In the genomic region with DNA sequence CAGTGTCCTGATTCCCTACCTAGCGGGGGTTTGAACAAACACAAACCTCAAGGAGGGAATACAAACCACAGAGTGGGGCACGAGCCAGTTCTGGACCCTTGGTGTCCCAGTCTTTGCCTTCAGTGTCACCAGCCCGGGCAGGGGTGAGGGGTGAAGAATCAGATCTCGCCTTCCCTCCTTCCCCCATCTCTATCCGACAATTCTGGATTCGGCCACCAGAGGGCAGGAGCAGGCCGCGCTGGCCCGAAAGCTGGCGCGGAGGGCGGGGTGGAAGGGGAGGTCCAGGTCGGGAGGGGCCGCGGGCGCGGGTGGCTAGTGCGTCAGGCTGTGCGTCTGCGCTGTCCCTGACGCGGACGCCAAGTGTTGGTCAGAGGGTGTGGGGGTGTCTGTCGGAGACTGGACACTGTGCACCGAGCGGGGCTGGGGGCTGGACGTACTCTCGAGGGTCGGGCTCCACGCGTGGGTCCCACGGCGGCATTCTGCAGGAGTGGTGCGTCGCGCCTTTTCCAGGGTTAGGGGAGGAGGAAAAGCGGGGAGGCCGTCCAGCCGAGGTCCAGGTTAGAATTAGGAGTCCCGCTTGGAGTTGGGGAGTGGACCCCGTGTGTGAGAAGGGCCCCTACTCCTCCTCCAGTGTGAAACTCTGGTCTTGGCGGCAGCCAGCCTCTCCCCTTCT, we compare ENCODE assay signal across 8 cellular contexts. TPM values are rescaled to one million over a fixed set of nuclear protein-coding genes. Genes with fewer than 3 reads are reported as not detected.
DNase-seq lines count a peak whose midpoint lies in the region; ATAC-seq lines count a peak whose summit lies in the region.

No MANE protein-coding gene starts in this region.

- ATAC-seq in HG03354 (IDR thresholded peaks at IDR 0.05; ENCODE audit: poor library complexity, severe bottlenecking, unreplicated experiment) (peak; percentile 79), HG02970 (IDR thresholded peaks at IDR 0.05; ENCODE audit: low FRiP score, unreplicated experiment) (no peak)

- POLR2A ChIA-PET in activated CD4-positive, alpha-beta memory T cell treated with anti-CD3 and anti-CD28 coated beads, Interleukin-2, amount 10 ng/mL, durations not matched to agents 7 days and 5 days (lab: Charles Lee): no interaction called here

- H3K9me3 Mint-ChIP-seq in activated CD4-positive, alpha-beta memory T cell treated with anti-CD3 and anti-CD28 coated beads, Interleukin-2, amount 10 ng/mL, durations not matched to agents 7 days and 5 days: no peaks in the 10 kb centered on the region

- H3K9ac ChIP-seq in ES-I3 (ENCODE audit: low read depth, low read length): peak overlapping the region; percentile 61; the same call in 1 of the 2 replicates

- no peaks in the 10 kb centered on the region for H3K36me3 Mint-ChIP-seq in activated CD4-positive, alpha-beta memory T cell treated with anti-CD3 and anti-CD28 coated beads, Interleukin-2, amount 10 ng/mL, durations not matched to agents 7 days and 5 days (ENCODE audit: low read depth)

- peak; percentile 64 to 95 for DNase-seq in NCI-H526 (lab: John Stamatoyannopoulos, UW)
- DNase-seq in activated CD4-positive, alpha-beta memory T cell treated with anti-CD3 and anti-CD28 coated beads, Interleukin-2, amount 10 ng/mL, durations not matched to agents 7 days and 5 days: peak; percentile 74
- peak; percentile 68 for DNase-seq in effector CD4-positive, alpha-beta T cell
- peak; percentile 75 to 80 for DNase-seq in lung microvascular endothelial cell (ENCODE audit: low read depth in 2 of 2)
- peak; percentile 55 to 71 (median 65) for DNase-seq in stimulated activated CD4-positive, alpha-beta T cell treated with anti-CD3 and anti-CD28 coated beads, TNF-alpha, amount 100 ng/mL, for 4 hours (ENCODE audit: low read depth in 3 of 3)

- H3K27me3 Mint-ChIP-seq in activated CD4-positive, alpha-beta memory T cell treated with anti-CD3 and anti-CD28 coated beads, Interleukin-2, amount 10 ng/mL, durations not matched to agents 7 days and 5 days: peaks cover 81% of the 10 kb centered on the region

- no peak overlapping the region for H3K4me3 Mint-ChIP-seq in activated CD4-positive, alpha-beta memory T cell treated with anti-CD3 and anti-CD28 coated beads, Interleukin-2, amount 10 ng/mL, durations not matched to agents 7 days and 5 days

- CTCF ChIA-PET in activated CD4-positive, alpha-beta memory T cell treated with anti-CD3 and anti-CD28 coated beads, Interleukin-2, amount 10 ng/mL, durations not matched to agents 7 days and 5 days (lab: Charles Lee): interaction anchor here (0.8 to 7.4 kb wide), 9 partner anchors 12 to 120 kb away, joined by 3 to 51 read pairs (median 5); a partner anchor contains a TSS

- H3K27ac Mint-ChIP-seq in activated CD4-positive, alpha-beta memory T cell treated with anti-CD3 and anti-CD28 coated beads, Interleukin-2, amount 10 ng/mL, durations not matched to agents 7 days and 5 days: no peak overlapping the region

- H3K4me1 ChIP-seq in ES-I3 (ENCODE audit: insufficient read depth, low read length): peaks cover 19% of the 10 kb centered on the region

- no peaks in the 10 kb centered on the region for H3K36me3 ChIP-seq in ES-I3 (ENCODE audit: insufficient read depth, low read length)

- H3K4me1 Mint-ChIP-seq in activated CD4-positive, alpha-beta memory T cell treated with anti-CD3 and anti-CD28 coated beads, Interleukin-2, amount 10 ng/mL, durations not matched to agents 7 days and 5 days: peaks cover 8% of the 10 kb centered on the region

- no peaks in the 10 kb centered on the region for H3K9me3 ChIP-seq in ES-I3 (ENCODE audit: control insufficient read depth, insufficient read depth, low read length)

RNA-seq across cellular contexts. Expression of a gene that starts 2.9 kb away (rescaled TPM):
- total RNA-seq in activated CD4-positive, alpha-beta memory T cell treated with anti-CD3 and anti-CD28 coated beads, Interleukin-2, amount 10 ng/mL, durations not matched to agents 7 days and 5 days: not detected
- not detected in 2 replicates for total RNA-seq in lung microvascular endothelial cell

RNA-seq across cellular contexts. Expression of a gene that starts 11.1 kb away (rescaled TPM):
- total RNA-seq in activated CD4-positive, alpha-beta memory T cell treated with anti-CD3 and anti-CD28 coated beads, Interleukin-2, amount 10 ng/mL, durations not matched to agents 7 days and 5 days: not detected
- total RNA-seq in lung microvascular endothelial cell: not detected in 2 replicates

RNA-seq across cellular contexts. Expression of a gene that starts 36.6 kb away (rescaled TPM):
- total RNA-seq in activated CD4-positive, alpha-beta memory T cell treated with anti-CD3 and anti-CD28 coated beads, Interleukin-2, amount 10 ng/mL, durations not matched to agents 7 days and 5 days: not detected
- total RNA-seq in lung microvascular endothelial cell: not detected in 2 replicates

RNA-seq across cellular contexts. Expression of a gene that starts 45.2 kb away (rescaled TPM):
- total RNA-seq in activated CD4-positive, alpha-beta memory T cell treated with anti-CD3 and anti-CD28 coated beads, Interleukin-2, amount 10 ng/mL, durations not matched to agents 7 days and 5 days: not detected
- total RNA-seq in lung microvascular endothelial cell: not detected in 2 replicates
